In genomic region chr1:109532365-109533136, GRCh38 we compare ENCODE assay signal across 8 cellular contexts. TPM values are rescaled to one million over a fixed set of nuclear protein-coding genes. Genes with fewer than 3 reads are reported as not detected.
DNase-seq lines count a peak whose midpoint lies in the region; ATAC-seq and TF ChIP-seq lines count a peak whose summit lies in the region.

No MANE protein-coding gene starts in this region.

- H3K9me3 ChIP-seq in cardiac muscle cell (ENCODE audit: low read depth) (no peaks in the 10 kb centered on the region), tibial nerve (no peaks in the 10 kb centered on the region)

- TF ChIP-seq CTCF in cardiac muscle cell (IDR thresholded peaks at IDR 0.05; ENCODE audit: low read depth, low read length) (peak; percentile 98), tibial nerve (IDR thresholded peaks at IDR 0.05) (peak; percentile 96 to 98 (median 97))

- H3K27ac ChIP-seq in cardiac muscle cell (no peak overlapping the region), tibial nerve (peak overlapping the region in 3 of 4 donors; percentile 40 to 46 (median 43))

- peak; percentile 45 for DNase-seq in DMS79 (lab: John Stamatoyannopoulos, UW)
- peak; percentile 65 for DNase-seq in H4 (ENCODE audit: low spot score)
- DNase-seq in NAMALWA (ENCODE audit: low spot score), result peak; percentile 91
- peak; percentile 89 for DNase-seq in activated naive CD4-positive, alpha-beta T cell treated with anti-CD3 and anti-CD28 coated beads, Interleukin-2, amount 50 U/mL, for 16 hours
- DNase-seq in cardiac muscle cell (ENCODE audit: low read depth in 1 of 2, low spot score in 1 of 2), result peak; percentile 82 to 84
- DNase-seq in posterior cingulate gyrus, result peak; percentile 78 to 98 (median 90)
- DNase-seq in tibial nerve (ENCODE audit: low spot score in 2 of 2), result peak; percentile 70 to 88

- 13 to 21% methylated on average over 12 of the region's 12 CpGs for WGBS in tibial nerve, 2 donors

- no peak for TF ChIP-seq POLR2A in tibial nerve (IDR thresholded peaks at IDR 0.05)

- no peaks in the 10 kb centered on the region for H3K27me3 ChIP-seq in cardiac muscle cell
- no peaks in the 10 kb centered on the region for H3K27me3 ChIP-seq in tibial nerve

- H3K36me3 ChIP-seq in cardiac muscle cell, result no peaks in the 10 kb centered on the region
- H3K36me3 ChIP-seq in tibial nerve, result no peaks in the 10 kb centered on the region

- peak; percentile 93 for ATAC-seq in SK-N-SH treated with all-trans-retinoic acid at 6 μM for 48 hours

- TF ChIP-seq EP300 in tibial nerve (IDR thresholded peaks at IDR 0.05), result no peak

- H3K4me3 ChIP-seq in cardiac muscle cell, result no peak overlapping the region
- peak overlapping the region in 1 of 4 donors; percentile 15 for H3K4me3 ChIP-seq in tibial nerve

- intact Hi-C loops in posterior cingulate gyrus (cut with DNase I), result loop anchor here (2.0 to 10.0 kb wide), 3 partner anchors 42 to 268 kb away; partner anchors contain the start of gene PSMA5

- H3K4me1 ChIP-seq in cardiac muscle cell (ENCODE audit: low read depth) (peaks cover 20% of the 10 kb centered on the region), tibial nerve (peaks cover 0 to 50% (median 14%) of the 10 kb centered on the region in 4 donors)

TF ChIP-seq in SK-N-SH treated with all-trans-retinoic acid at 6 μM for 48 hours, 23 proteins besides CTCF, POLR2A, EP300 and RAD21:
- TF ChIP-seq TCF4 (CRISPR knock-in tag; IDR thresholded peaks at IDR 0.05; ENCODE audit: borderline replicate concordance) (no peak), ZFP30 (CRISPR knock-in tag; IDR thresholded peaks at IDR 0.05) (no peak), ISL1 (CRISPR knock-in tag; IDR thresholded peaks at IDR 0.05) (no peak), OSR1 (CRISPR knock-in tag; IDR thresholded peaks at IDR 0.05) (no peak), TSHZ2 (CRISPR knock-in tag; IDR thresholded peaks at IDR 0.05) (no peak), GLIS3 (CRISPR knock-in tag; IDR thresholded peaks at IDR 0.05) (no peak), CSRNP3 (CRISPR knock-in tag; IDR thresholded peaks at IDR 0.05) (no peak), CSDC2 (CRISPR knock-in tag; IDR thresholded peaks at IDR 0.05) (no peak)

RNA-seq across cellular contexts. Expression of gene GPR61, which starts 7.1 kb away (rescaled TPM):
- not detected in 2 replicates for total RNA-seq in H4 (2014; rRNA removed; shearing (Covaris generic))
- total RNA-seq in cardiac muscle cell (1.9 and 3.3 TPM in 2 replicates), tibial nerve (under 1 TPM in 2 of 4 donors, not detected in 2; 0.59 to 0.60 TPM)
- 1.9 and 2.7 TPM in 2 replicates for polyA plus RNA-seq in cardiac muscle cell

RNA-seq across cellular contexts. Expression of gene GNAI3, which starts 15.9 kb away (rescaled TPM):
- total RNA-seq in H4 (2014; rRNA removed; shearing (Covaris generic)), result 9.0 and 9.8 TPM in 2 replicates
- total RNA-seq in cardiac muscle cell (4.7 and 5.0 TPM in 2 replicates), tibial nerve (1 to 10 TPM; 4.0 to 6.3 (median 5.1) TPM)
- polyA plus RNA-seq in cardiac muscle cell, result 7.9 and 9.3 TPM in 2 replicates

RNA-seq across cellular contexts. Expression of gene AMIGO1, which starts 23.0 kb away (rescaled TPM):
- total RNA-seq in H4 (2014; rRNA removed; shearing (Covaris generic)), result 0.72 and 1.5 TPM in 2 replicates
- 10.5 and 11.2 TPM in 2 replicates for total RNA-seq in cardiac muscle cell
- polyA plus RNA-seq in cardiac muscle cell, result 7.7 and 10.1 TPM in 2 replicates
- total RNA-seq in tibial nerve, result 10 to 100 TPM in 1 of 4 donors, 1 to 10 TPM in 3; 8.1 to 10.3 (median 8.4) TPM

RNA-seq across cellular contexts. Expression of gene CYB561D1, which starts 38.7 kb away (rescaled TPM):
- total RNA-seq in H4 (2014; rRNA removed; shearing (Covaris generic)), result 2.6 and 7.9 TPM in 2 replicates
- total RNA-seq in cardiac muscle cell, result 5.3 and 7.2 TPM in 2 replicates
- 5.5 and 6.6 TPM in 2 replicates for polyA plus RNA-seq in cardiac muscle cell
- total RNA-seq in tibial nerve, result 1 to 10 TPM; 4.4 to 8.4 (median 5.6) TPM

RNA-seq across cellular contexts. Expression of gene ATXN7L2, which starts 48.8 kb away (rescaled TPM):
- total RNA-seq in H4 (2014; rRNA removed; shearing (Covaris generic)), result 1.0 and 1.9 TPM in 2 replicates
- 14.7 and 17.8 TPM in 2 replicates for total RNA-seq in cardiac muscle cell
- polyA plus RNA-seq in cardiac muscle cell, result 7.0 and 11.9 TPM in 2 replicates
- 1 to 10 TPM; 6.5 to 6.8 (median 6.5) TPM for total RNA-seq in tibial nerve
